In the genomic region with DNA sequence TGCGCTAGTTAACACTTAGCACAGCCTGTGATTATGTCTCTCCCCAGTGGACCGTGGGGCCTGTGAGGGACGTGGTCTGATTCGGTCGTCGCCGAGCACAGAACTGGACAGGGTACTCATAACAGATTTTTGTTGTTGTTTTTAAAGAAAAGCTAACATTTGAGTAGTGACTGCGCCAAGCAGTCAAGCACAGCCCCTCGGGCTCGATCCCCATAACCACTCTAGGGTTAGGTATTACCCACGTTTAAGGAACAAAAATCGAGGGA, we compare ENCODE assay signal across 1 cellular context.
TF ChIP-seq lines count a peak whose summit lies in the region.

No MANE protein-coding gene starts in this region.

TF ChIP-seq in endothelial cell of umbilical vein, 7 proteins besides CTCF, POLR2A, EP300 and RAD21:
- TF ChIP-seq EZH2 (IDR thresholded peaks at IDR 0.05; ENCODE audit: borderline replicate concordance, low read depth, low read length, severe bottlenecking) (no peak), POLR2AphosphoS5 (IDR thresholded peaks at IDR 0.05; ENCODE audit: insufficient read depth, low read depth, low read length) (no peak), GATA2 (IDR thresholded peaks at IDR 0.05; ENCODE audit: insufficient read depth, insufficient read length, low read depth, low read length) (no peak), MYC (IDR thresholded peaks at IDR 0.05; ENCODE audit: low read depth, low read length) (no peak), FOS (IDR thresholded peaks at IDR 0.05; ENCODE audit: borderline replicate concordance, insufficient read depth, low read length) (no peak), JUN (IDR thresholded peaks at IDR 0.05; ENCODE audit: borderline replicate concordance, insufficient read depth, insufficient read length, low read depth) (no peak)
- TF ChIP-seq, protein P1, sequence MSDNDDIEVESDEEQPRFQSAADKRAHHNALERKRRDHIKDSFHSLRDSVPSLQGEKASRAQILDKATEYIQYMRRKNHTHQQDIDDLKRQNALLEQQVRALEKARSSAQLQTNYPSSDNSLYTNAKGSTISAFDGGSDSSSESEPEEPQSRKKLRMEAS (IDR thresholded peaks at IDR 0.05; ENCODE audit: insufficient read depth, insufficient read length), result no peak
